ENCODE assay signal across 1 cellular context in the genomic region with DNA sequence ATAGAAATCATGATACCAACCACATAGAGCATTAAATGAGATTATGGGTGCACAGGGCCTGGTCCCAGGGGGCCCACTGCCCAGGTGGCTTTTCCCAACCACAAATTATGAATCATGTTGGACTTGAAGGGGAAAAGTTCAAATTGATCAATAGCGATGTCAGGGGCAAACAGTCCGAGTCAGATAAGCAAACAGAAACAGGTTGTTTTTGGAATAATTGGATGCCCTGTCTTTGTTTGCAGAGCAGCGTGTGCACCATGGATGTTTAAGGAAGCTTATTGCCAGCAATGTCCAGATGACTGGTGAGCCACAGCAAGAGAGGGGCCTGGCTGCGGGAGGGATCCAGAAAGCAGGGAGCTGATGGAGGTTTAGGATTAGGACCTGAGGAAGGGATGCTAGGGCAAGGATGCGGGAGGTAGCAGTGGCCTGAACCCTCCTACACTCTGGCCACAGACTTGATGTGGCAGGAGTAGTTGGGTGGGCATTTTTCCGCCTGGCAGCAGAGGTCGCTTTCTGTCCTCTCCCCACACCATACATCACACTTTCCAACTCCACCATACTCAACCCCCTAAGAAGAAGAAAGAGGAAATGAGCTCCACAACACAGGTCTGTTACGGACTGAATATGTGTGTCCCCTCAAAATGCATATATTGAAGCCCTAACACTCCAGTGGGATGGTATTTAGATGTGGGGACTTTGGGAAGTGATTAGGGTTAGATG.
TF ChIP-seq lines count a peak whose summit lies in the region.

No MANE protein-coding gene starts in this region.

TF ChIP-seq in HepG2, 621 proteins besides CTCF, POLR2A, EP300 and RAD21 (continued from another document and continues in another):
- TF ChIP-seq, protein P1, sequence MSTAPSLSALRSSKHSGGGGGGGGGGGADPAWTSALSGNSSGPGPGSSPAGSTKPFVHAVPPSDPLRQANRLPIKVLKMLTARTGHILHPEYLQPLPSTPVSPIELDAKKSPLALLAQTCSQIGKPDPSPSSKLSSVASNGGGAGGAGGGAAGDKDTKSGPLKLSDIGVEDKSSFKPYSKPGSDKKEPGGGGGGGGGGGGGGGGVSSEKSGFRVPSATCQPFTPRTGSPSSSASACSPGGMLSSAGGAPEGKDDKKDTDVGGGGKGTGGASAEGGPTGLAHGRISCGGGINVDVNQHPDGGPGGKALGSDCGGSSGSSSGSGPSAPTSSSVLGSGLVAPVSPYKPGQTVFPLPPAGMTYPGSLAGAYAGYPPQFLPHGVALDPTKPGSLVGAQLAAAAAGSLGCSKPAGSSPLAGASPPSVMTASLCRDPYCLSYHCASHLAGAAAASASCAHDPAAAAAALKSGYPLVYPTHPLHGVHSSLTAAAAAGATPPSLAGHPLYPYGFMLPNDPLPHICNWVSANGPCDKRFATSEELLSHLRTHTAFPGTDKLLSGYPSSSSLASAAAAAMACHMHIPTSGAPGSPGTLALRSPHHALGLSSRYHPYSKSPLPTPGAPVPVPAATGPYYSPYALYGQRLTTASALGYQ (CRISPR knock-in tag; IDR thresholded peaks at IDR 0.05) = peak; percentile 58; the same call in 1 of the 2 replicates
- TF ChIP-seq KDM5B (CRISPR knock-in tag; IDR thresholded peaks at IDR 0.05; ENCODE audit: borderline replicate concordance) = no peak
- TF ChIP-seq RXRA (CRISPR knock-in tag; IDR thresholded peaks at IDR 0.05) = peak; percentile 42; the same call in 1 of the 2 replicates
- TF ChIP-seq, protein P2, sequence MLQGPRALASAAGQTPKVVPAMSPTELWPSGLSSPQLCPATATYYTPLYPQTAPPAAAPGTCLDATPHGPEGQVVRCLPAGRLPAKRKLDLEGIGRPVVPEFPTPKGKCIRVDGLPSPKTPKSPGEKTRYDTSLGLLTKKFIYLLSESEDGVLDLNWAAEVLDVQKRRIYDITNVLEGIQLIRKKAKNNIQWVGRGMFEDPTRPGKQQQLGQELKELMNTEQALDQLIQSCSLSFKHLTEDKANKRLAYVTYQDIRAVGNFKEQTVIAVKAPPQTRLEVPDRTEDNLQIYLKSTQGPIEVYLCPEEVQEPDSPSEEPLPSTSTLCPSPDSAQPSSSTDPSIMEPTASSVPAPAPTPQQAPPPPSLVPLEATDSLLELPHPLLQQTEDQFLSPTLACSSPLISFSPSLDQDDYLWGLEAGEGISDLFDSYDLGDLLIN (CRISPR knock-in tag; IDR thresholded peaks at IDR 0.05; ENCODE audit: borderline replicate concordance) = no peak
- no peak for TF ChIP-seq ZUFSP (CRISPR knock-in tag; IDR thresholded peaks at IDR 0.05; ENCODE audit: borderline replicate concordance)
- no peak for TF ChIP-seq PAWR (CRISPR knock-in tag; IDR thresholded peaks at IDR 0.05; ENCODE audit: borderline replicate concordance)
- peak; percentile 72; the same call in 1 of the 2 replicates for TF ChIP-seq FOXO1 (CRISPR knock-in tag; IDR thresholded peaks at IDR 0.05)
- no peak for TF ChIP-seq ZNF563 (CRISPR knock-in tag; IDR thresholded peaks at IDR 0.05)
- no peak for TF ChIP-seq MXD4 (CRISPR knock-in tag; IDR thresholded peaks at IDR 0.05)
- no peak for TF ChIP-seq ZNF597 (CRISPR knock-in tag; IDR thresholded peaks at IDR 0.05)
- TF ChIP-seq PAXIP1 (CRISPR knock-in tag; conservative IDR thresholded peaks at IDR 0.05) = peak; percentile 81
- TF ChIP-seq, protein P3, sequence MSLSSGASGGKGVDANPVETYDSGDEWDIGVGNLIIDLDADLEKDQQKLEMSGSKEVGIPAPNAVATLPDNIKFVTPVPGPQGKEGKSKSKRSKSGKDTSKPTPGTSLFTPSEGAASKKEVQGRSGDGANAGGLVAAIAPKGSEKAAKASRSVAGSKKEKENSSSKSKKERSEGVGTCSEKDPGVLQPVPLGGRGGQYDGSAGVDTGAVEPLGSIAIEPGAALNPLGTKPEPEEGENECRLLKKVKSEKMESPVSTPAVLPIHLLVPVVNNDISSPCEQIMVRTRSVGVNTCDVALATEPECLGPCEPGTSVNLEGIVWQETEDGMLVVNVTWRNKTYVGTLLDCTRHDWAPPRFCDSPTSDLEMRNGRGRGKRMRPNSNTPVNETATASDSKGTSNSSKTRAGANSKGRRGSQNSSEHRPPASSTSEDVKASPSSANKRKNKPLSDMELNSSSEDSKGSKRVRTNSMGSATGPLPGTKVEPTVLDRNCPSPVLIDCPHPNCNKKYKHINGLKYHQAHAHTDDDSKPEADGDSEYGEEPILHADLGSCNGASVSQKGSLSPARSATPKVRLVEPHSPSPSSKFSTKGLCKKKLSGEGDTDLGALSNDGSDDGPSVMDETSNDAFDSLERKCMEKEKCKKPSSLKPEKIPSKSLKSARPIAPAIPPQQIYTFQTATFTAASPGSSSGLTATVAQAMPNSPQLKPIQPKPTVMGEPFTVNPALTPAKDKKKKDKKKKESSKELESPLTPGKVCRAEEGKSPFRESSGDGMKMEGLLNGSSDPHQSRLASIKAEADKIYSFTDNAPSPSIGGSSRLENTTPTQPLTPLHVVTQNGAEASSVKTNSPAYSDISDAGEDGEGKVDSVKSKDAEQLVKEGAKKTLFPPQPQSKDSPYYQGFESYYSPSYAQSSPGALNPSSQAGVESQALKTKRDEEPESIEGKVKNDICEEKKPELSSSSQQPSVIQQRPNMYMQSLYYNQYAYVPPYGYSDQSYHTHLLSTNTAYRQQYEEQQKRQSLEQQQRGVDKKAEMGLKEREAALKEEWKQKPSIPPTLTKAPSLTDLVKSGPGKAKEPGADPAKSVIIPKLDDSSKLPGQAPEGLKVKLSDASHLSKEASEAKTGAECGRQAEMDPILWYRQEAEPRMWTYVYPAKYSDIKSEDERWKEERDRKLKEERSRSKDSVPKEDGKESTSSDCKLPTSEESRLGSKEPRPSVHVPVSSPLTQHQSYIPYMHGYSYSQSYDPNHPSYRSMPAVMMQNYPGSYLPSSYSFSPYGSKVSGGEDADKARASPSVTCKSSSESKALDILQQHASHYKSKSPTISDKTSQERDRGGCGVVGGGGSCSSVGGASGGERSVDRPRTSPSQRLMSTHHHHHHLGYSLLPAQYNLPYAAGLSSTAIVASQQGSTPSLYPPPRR (CRISPR knock-in tag; IDR thresholded peaks at IDR 0.05; ENCODE audit: borderline replicate concordance) = peak; percentile 86
- TF ChIP-seq HMGXB3 (CRISPR knock-in tag; IDR thresholded peaks at IDR 0.05; ENCODE audit: borderline replicate concordance) = no peak
- no peak for TF ChIP-seq KDM3A (CRISPR knock-in tag; IDR thresholded peaks at IDR 0.05; ENCODE audit: low read depth)
- no peak for TF ChIP-seq BRD4 (CRISPR knock-in tag; IDR thresholded peaks at IDR 0.05)
- TF ChIP-seq TCF7 (IDR thresholded peaks at IDR 0.05; ENCODE audit: low read depth) = peak; percentile 64
- no peak for TF ChIP-seq KDM4B (CRISPR knock-in tag; IDR thresholded peaks at IDR 0.05)
- no peak for TF ChIP-seq ZNF33B (CRISPR knock-in tag; IDR thresholded peaks at IDR 0.05)
- TF ChIP-seq NCOA2 (CRISPR knock-in tag; IDR thresholded peaks at IDR 0.05) = peak; percentile 49; the same call in 1 of the 2 replicates
- TF ChIP-seq, protein P4, sequence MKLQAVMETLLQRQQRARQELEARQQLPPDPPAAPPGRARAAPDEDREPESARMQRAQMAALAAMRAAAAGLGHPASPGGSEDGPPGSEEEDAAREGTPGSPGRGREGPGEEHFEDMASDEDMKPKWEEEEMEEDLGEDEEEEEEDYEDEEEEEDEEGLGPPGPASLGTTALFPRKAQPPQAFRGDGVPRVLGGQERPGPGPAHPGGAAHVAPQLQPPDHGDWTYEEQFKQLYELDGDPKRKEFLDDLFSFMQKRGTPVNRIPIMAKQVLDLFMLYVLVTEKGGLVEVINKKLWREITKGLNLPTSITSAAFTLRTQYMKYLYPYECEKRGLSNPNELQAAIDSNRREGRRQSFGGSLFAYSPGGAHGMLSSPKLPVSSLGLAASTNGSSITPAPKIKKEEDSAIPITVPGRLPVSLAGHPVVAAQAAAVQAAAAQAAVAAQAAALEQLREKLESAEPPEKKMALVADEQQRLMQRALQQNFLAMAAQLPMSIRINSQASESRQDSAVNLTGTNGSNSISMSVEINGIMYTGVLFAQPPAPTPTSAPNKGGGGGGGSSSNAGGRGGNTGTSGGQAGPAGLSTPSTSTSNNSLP (IDR thresholded peaks at IDR 0.05; ENCODE audit: low read depth, low read length) = peak; percentile 38; the same call in 1 of the 2 replicates
- 0 out of 2 replicates have a peak, but pooled peaks have one; percentile 14 for TF ChIP-seq SAP130 (CRISPR knock-in tag; IDR thresholded peaks at IDR 0.05; ENCODE audit: low read depth)
- peak; percentile 61; the same call in 1 of the 2 replicates for TF ChIP-seq ELF3 (CRISPR knock-in tag; IDR thresholded peaks at IDR 0.05)
- TF ChIP-seq U2AF2 (IDR thresholded peaks at IDR 0.05; ENCODE audit: low read depth, low read length) = no peak
- TF ChIP-seq, protein P5, sequence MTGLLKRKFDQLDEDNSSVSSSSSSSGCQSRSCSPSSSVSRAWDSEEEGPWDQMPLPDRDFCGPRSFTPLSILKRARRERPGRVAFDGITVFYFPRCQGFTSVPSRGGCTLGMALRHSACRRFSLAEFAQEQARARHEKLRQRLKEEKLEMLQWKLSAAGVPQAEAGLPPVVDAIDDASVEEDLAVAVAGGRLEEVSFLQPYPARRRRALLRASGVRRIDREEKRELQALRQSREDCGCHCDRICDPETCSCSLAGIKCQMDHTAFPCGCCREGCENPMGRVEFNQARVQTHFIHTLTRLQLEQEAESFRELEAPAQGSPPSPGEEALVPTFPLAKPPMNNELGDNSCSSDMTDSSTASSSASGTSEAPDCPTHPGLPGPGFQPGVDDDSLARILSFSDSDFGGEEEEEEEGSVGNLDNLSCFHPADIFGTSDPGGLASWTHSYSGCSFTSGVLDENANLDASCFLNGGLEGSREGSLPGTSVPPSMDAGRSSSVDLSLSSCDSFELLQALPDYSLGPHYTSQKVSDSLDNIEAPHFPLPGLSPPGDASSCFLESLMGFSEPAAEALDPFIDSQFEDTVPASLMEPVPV (CRISPR knock-in tag; IDR thresholded peaks at IDR 0.05) = no peak
